15 cellular contexts compared by ENCODE assay signal in genomic region chr14:33617154-33617553, GRCh38.
A peak's percentile ranks its signal among the peaks of the same experiment; 100 is the strongest.
DNase-seq lines count a peak whose midpoint lies in the region; ATAC-seq, FAIRE-seq and TF ChIP-seq lines count a peak whose summit lies in the region.
"Had no signal": no experiment of that assay in that cellular context is flagged by ENCODE, and none has a peak within 500 bp of the region (broad histone marks: within the 10 kb centered on the region; RNA-seq: fewer than 3 reads in every experiment).

No MANE protein-coding gene starts in this region.

- POLR2A ChIA-PET in MCF 10A (lab: Yijun Ruan, JAX) (interaction anchor here (0.7 to 2.1 kb wide), 7 partner anchors 9 to 66 kb away, joined by 3 to 7 read pairs (median 4); no protein-coding TSS in a partner anchor), PC-9 (lab: Charles Lee; ENCODE audit: unreplicated experiment) (interaction anchor here (0.6 kb wide), 1 partner anchor 15 kb away, joined by 4 read pairs; no protein-coding TSS in a partner anchor), HepG2 (lab: Yijun Ruan, JAX) (no interaction called here)

- H3K4me1 ChIP-seq in breast epithelium = no peaks in the 10 kb centered on the region
- H3K4me1 ChIP-seq in PC-9 (replicated peaks; ENCODE audit: insufficient read depth) = peaks cover 18% of the 10 kb centered on the region
- H3K4me1 ChIP-seq in fibroblast of lung (ENCODE audit: control insufficient read depth, extremely low read depth, insufficient read depth, low read length) = no peaks in the 10 kb centered on the region
- no peaks in the 10 kb centered on the region for H3K4me1 ChIP-seq in HepG2 (ENCODE audit: insufficient read depth, low read length)
- H3K4me1 ChIP-seq: upper lobe of right lung had no signal

- TF ChIP-seq POLR2A in breast epithelium (IDR thresholded peaks at IDR 0.05) (no peak), HepG2 (IDR thresholded peaks at IDR 0.05; ENCODE audit: insufficient read depth in 1 of 2, low read depth in 2 of 2, low read length in 2 of 2) (no peak)

- in situ Hi-C loops in HepG2 (cut with HindIII; ENCODE audit: extremely low pct_ligation_motif_present, low pct_unique_long_range_greater_than_20kb) = no loop called here

- H3K9me3 ChIP-seq in breast epithelium = no peaks in the 10 kb centered on the region
- no peaks in the 10 kb centered on the region for H3K9me3 ChIP-seq in PC-9 (ENCODE audit: insufficient read depth, low read depth)
- no peaks in the 10 kb centered on the region for H3K9me3 ChIP-seq in fibroblast of lung (ENCODE audit: control insufficient read depth, insufficient read depth, low read depth, low read length)
- no peaks in the 10 kb centered on the region for H3K9me3 ChIP-seq in HepG2 (ENCODE audit: low read length)
- H3K9me3 ChIP-seq: BE2C, upper lobe of right lung had no signal

- DNase-seq in MCF 10A (ENCODE audit: unreplicated experiment) (peak; percentile 92), breast epithelium (ENCODE audit: low spot score in 2 of 2) (no peak), PC-9 (peak; percentile 11 to 81), fibroblast of lung (ENCODE audit: low read depth in 2 of 2) (peak; percentile 83 to 94), HepG2 (ENCODE audit: low spot score) (no peak), glutamatergic neuron (no peak), middle frontal gyrus (ENCODE audit: extremely low spot score, low spot score) (no peak)
- no peak for DNase-seq in activated CD8-positive, alpha-beta memory T cell treated with anti-CD3 and anti-CD28 coated beads, Interleukin-2, amount 50 U/mL, for 48 hours
- DNase-seq: activated CD8-positive, alpha-beta memory T cell treated with anti-CD3 and anti-CD28 coated beads, Interleukin-2, amount 50 U/mL, for 4 hours; amygdala; BE2C; NCI-H187; Right ventricle myocardium superior; upper lobe of right lung had no signal

- peak overlapping the region; percentile 1 for H3K4me3 Mint-ChIP-seq in MCF 10A (ENCODE audit: unreplicated experiment)
- H3K4me3 Mint-ChIP-seq in glutamatergic neuron (ENCODE audit: unreplicated experiment) = no peak overlapping the region

- BruUV-seq in MCF 10A (replicated peaks; lab: Mats Ljungman, UMichigan) (no TSS peak), PC-9 (replicated peaks; lab: Mats Ljungman, UMichigan) (no TSS peak), HepG2 (replicated peaks; lab: Mats Ljungman, UMichigan) (no TSS peak)

- H2AFZ ChIP-seq in PC-9 (no peak overlapping the region; the same call in 1 of the 2 replicates), fibroblast of lung (ENCODE audit: low read length) (no peak overlapping the region), HepG2 (ENCODE audit: low read length) (no peak overlapping the region)

- H3K27me3 ChIP-seq in breast epithelium (no peaks in the 10 kb centered on the region), PC-9 (ENCODE audit: insufficient read depth, low read depth) (no peaks in the 10 kb centered on the region), fibroblast of lung (ENCODE audit: control insufficient read depth, insufficient read depth, low read length) (no peaks in the 10 kb centered on the region), HepG2 (ENCODE audit: control insufficient read depth in 1 of 2, insufficient read depth in 2 of 2, low read length in 2 of 2) (peaks cover 0 to 16% of the 10 kb centered on the region in 2 experiments; a peak in 1 of 5 replicates)
- H3K27me3 ChIP-seq: BE2C, upper lobe of right lung had no signal

- H3K36me3 Mint-ChIP-seq in MCF 10A (ENCODE audit: insufficient read depth, unreplicated experiment) (no peaks in the 10 kb centered on the region), glutamatergic neuron (ENCODE audit: unreplicated experiment) (no peaks in the 10 kb centered on the region)

- WGBS in HepG2 (ENCODE audit: low lambda C conversion rate) = 3% methylated on average over 3 of the region's 3 CpGs

- H3K27ac ChIP-seq in breast epithelium = no peak overlapping the region
- 0 out of 2 replicates have a peak overlapping the region, but pooled peaks have one; percentile 12 for H3K27ac ChIP-seq in PC-9
- no peak overlapping the region for H3K27ac ChIP-seq in fibroblast of lung (ENCODE audit: insufficient read depth, low read length)
- H3K27ac ChIP-seq in HepG2 (ENCODE audit: extremely low read length, insufficient read depth, low read length) = no peak overlapping the region
- H3K27ac ChIP-seq: upper lobe of right lung had no signal

- CTCF ChIA-PET in MCF 10A (lab: Yijun Ruan, JAX) (interaction anchor here (0.6 to 1.1 kb wide), 2 partner anchors 815 to 1029 kb away, joined by 3 read pairs; no protein-coding TSS in a partner anchor), PC-9 (lab: Charles Lee) (no interaction called here), HepG2 (lab: Yijun Ruan, JAX; ENCODE audit: low intra/inter-chr PET ratio, low total read pairs) (no interaction called here)

- H3K4me1 Mint-ChIP-seq in MCF 10A (ENCODE audit: insufficient read depth, unreplicated experiment) (peaks cover 23% of the 10 kb centered on the region), glutamatergic neuron (ENCODE audit: low read depth, unreplicated experiment) (no peaks in the 10 kb centered on the region)

- peak overlapping the region; percentile 46 for H3K4me2 ChIP-seq in PC-9
- peak overlapping the region; percentile 0 for H3K4me2 ChIP-seq in fibroblast of lung (ENCODE audit: extremely low read depth, insufficient read depth, low read length)
- H3K4me2 ChIP-seq in HepG2 (ENCODE audit: low read depth, low read length) = no peak overlapping the region

- TF ChIP-seq EP300 in HepG2 (IDR thresholded peaks at IDR 0.05; ENCODE audit: low read depth in 2 of 2, low read length in 2 of 2) = no peak
- TF ChIP-seq EP300 in HepG2 (CRISPR knock-in tag; IDR thresholded peaks at IDR 0.05; ENCODE audit: borderline replicate concordance) = no peak

- no peaks in the 10 kb centered on the region for H3K79me2 ChIP-seq in PC-9 (ENCODE audit: low read depth)
- H3K79me2 ChIP-seq in fibroblast of lung (ENCODE audit: control insufficient read depth, insufficient read depth, low read length) = no peaks in the 10 kb centered on the region
- no peaks in the 10 kb centered on the region for H3K79me2 ChIP-seq in HepG2 (ENCODE audit: insufficient read depth, low read length)

- H3K27me3 Mint-ChIP-seq in MCF 10A (ENCODE audit: insufficient read depth, unreplicated experiment) (peaks cover 11% of the 10 kb centered on the region), glutamatergic neuron (ENCODE audit: unreplicated experiment) (no peaks in the 10 kb centered on the region)

- intact Hi-C loops in MCF 10A (cut with micrococcal nuclease) (no loop called here), breast epithelium (cut with DNase I; ENCODE audit: low total_unique reads) (no loop called here), PC-9 (cut with micrococcal nuclease; ENCODE audit: unreplicated experiment) (no loop called here), HepG2 (cut with micrococcal nuclease; ENCODE audit: unreplicated experiment) (no loop called here)

- ATAC-seq in HepG2 = no peak
- ATAC-seq: sciatic nerve, upper lobe of right lung had no signal

- no peak for FAIRE-seq in HepG2 (lab: Jason Lieb, UNC)

- TF ChIP-seq CTCF in MCF 10A (IDR thresholded peaks at IDR 0.05; ENCODE audit: unreplicated experiment) (no peak), breast epithelium (IDR thresholded peaks at IDR 0.05) (no peak), PC-9 (conservative IDR thresholded peaks at IDR 0.05) (no peak), fibroblast of lung (conservative IDR thresholded peaks at IDR 0.05 in 1 of 2, IDR thresholded peaks at IDR 0.05 in 1 of 2; ENCODE audit: low read depth in 1 of 2, low read length in 2 of 2) (no peak), HepG2 (CRISPR knock-in tag; IDR thresholded peaks at IDR 0.05) (no peak), glutamatergic neuron (IDR thresholded peaks at IDR 0.05; ENCODE audit: partially characterized antibody, unreplicated experiment) (no peak)

- no peaks in the 10 kb centered on the region for H3K9me3 Mint-ChIP-seq in MCF 10A (ENCODE audit: unreplicated experiment)
- no peaks in the 10 kb centered on the region for H3K9me3 Mint-ChIP-seq in glutamatergic neuron (ENCODE audit: unreplicated experiment)

- H3K36me3 ChIP-seq in breast epithelium (no peaks in the 10 kb centered on the region), PC-9 (ENCODE audit: low read depth) (no peaks in the 10 kb centered on the region), fibroblast of lung (ENCODE audit: control insufficient read depth, insufficient read depth, low read length) (no peaks in the 10 kb centered on the region), HepG2 (replicated peaks in 1 of 2; ENCODE audit: control insufficient read depth in 1 of 2, insufficient read depth in 2 of 2, low read length in 2 of 2) (no peaks in the 10 kb centered on the region)
- H3K36me3 ChIP-seq: BE2C, upper lobe of right lung had no signal

- no peak overlapping the region for H3K9ac ChIP-seq in fibroblast of lung (ENCODE audit: insufficient read depth, low read length)
- no peak overlapping the region for H3K9ac ChIP-seq in HepG2 (ENCODE audit: insufficient read depth, low read depth, low read length)

- no peaks in the 10 kb centered on the region for H3K9me2 ChIP-seq in PC-9 (ENCODE audit: insufficient read depth)

- H3F3A ChIP-seq in PC-9 (ENCODE audit: insufficient read depth, low read depth) = peaks cover 14% of the 10 kb centered on the region

- TF ChIP-seq RAD21 in HepG2 (CRISPR knock-in tag; IDR thresholded peaks at IDR 0.05) = no peak

- H4K20me1 ChIP-seq in PC-9 (ENCODE audit: insufficient read depth) (no peaks in the 10 kb centered on the region), fibroblast of lung (ENCODE audit: control insufficient read depth, extremely low read depth, insufficient read depth, low read length) (no peaks in the 10 kb centered on the region), HepG2 (ENCODE audit: insufficient read depth, low read length) (no peaks in the 10 kb centered on the region)

- H3K4me3 ChIP-seq in breast epithelium = no peak overlapping the region
- H3K4me3 ChIP-seq in PC-9 = no peak overlapping the region; the same call in 1 of the 2 replicates
- H3K4me3 ChIP-seq in fibroblast of lung (replicated peaks in 1 of 4; ENCODE audit: control extremely low read depth in 1 of 4, insufficient read depth in 1 of 4, low read depth in 3 of 4, low read length in 4 of 4) = no peak overlapping the region
- no peak overlapping the region for H3K4me3 ChIP-seq in HepG2 (replicated peaks in 1 of 3; ENCODE audit: insufficient read depth in 1 of 3, low read depth in 2 of 3, low read length in 3 of 3)
- H3K4me3 ChIP-seq: upper lobe of right lung had no signal

- H3K27ac Mint-ChIP-seq in MCF 10A (ENCODE audit: low read depth, unreplicated experiment) = no peak overlapping the region
- no peak overlapping the region for H3K27ac Mint-ChIP-seq in glutamatergic neuron (ENCODE audit: unreplicated experiment)

TF ChIP-seq in HepG2, 621 proteins besides CTCF, POLR2A, EP300 and RAD21 (continues in another document):
- TF ChIP-seq HIVEP1 (CRISPR knock-in tag; IDR thresholded peaks at IDR 0.05) = no peak

Comparison
In these comparisons a context has a peak if more than half of its experiments do, and no peak if none do; other contexts are left out.
1. DNase-seq: peak in MCF 10A (single experiment), PC-9 (2 of 2) and fibroblast of lung (2 of 2); none in breast epithelium (0 of 2), HepG2 (single experiment), glutamatergic neuron (single experiment), middle frontal gyrus (single experiment) and activated CD8-positive, alpha-beta memory T cell treated with anti-CD3 and anti-CD28 coated beads, Interleukin-2, amount 50 U/mL, for 48 hours (single experiment).